Comparison of ENCODE assay signal across 8 cellular contexts in the genomic region with DNA sequence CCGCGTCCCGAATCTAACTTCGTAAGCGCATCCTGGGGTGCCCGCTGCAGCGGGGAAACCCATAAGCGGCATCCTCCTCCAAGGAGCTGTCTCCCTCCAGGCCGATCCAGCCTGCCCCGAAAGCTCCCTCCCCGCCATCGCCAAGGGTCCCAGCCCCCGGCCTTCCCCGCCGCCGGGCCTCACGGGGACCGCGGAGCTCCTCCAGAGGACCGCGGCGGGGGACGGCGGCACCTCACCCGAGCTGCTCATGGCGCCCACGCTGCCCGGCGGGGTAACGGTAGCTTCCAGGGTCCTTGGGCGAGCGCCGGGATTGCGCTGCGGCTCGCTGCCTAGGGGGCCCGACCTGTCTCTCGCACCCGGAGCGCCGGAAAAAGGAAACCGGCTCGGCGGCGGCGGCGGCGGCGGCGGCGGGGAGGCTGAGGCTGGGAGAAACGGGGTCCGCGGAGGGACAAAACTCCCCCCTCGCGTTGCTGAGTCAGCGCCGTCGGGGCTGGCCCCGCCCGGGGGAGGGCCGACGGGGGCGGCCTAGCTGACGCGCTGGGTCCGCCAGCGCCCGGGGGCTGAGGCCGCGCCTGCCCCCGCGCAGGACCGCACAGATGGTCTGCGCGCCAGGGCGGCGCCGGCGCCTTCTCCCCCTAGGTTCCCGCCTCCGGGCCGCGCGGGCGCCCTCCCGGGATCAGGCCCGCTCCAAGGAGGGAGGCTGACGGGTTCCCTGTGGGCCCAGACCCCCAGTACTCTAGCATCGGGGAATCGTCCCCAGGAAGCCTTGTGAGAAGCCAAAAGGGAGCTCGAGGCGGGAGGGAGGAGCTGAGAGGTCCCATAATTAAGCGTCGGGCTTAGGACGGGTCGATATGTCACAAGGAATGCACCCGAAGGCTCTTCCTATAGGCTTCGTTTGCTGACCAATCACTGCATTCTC. TPM values are rescaled to one million over a fixed set of nuclear protein-coding genes. Genes with fewer than 3 reads are reported as not detected.
DNase-seq lines count a peak whose midpoint lies in the region; ATAC-seq, FAIRE-seq and TF ChIP-seq lines count a peak whose summit lies in the region.

A gene with protein sequence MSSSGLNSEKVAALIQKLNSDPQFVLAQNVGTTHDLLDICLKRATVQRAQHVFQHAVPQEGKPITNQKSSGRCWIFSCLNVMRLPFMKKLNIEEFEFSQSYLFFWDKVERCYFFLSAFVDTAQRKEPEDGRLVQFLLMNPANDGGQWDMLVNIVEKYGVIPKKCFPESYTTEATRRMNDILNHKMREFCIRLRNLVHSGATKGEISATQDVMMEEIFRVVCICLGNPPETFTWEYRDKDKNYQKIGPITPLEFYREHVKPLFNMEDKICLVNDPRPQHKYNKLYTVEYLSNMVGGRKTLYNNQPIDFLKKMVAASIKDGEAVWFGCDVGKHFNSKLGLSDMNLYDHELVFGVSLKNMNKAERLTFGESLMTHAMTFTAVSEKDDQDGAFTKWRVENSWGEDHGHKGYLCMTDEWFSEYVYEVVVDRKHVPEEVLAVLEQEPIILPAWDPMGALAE (minus strand): TSS at position 374 of the 919 bp plus-strand sequence. CDS start 125 bp downstream, at position 249.

- H4K20me1 ChIP-seq in mammary epithelial cell (ENCODE audit: insufficient read depth, low read length) (peaks cover 8% of the 10 kb centered on the region), smooth muscle cell (ENCODE audit: low read depth) (no peaks in the 10 kb centered on the region)

- dilution Hi-C loops in mammary epithelial cell (cut with HindIII; ENCODE audit: low sequenced_read_pairs) = no loop called here

- TF ChIP-seq CTCF in WI38 (IDR thresholded peaks at IDR 0.05; ENCODE audit: low read depth, low read length) (no peak), mammary epithelial cell (conservative IDR thresholded peaks at IDR 0.05 in 1 of 2, IDR thresholded peaks at IDR 0.05 in 1 of 2; ENCODE audit: extremely low read depth in 1 of 2, insufficient read depth in 1 of 2, low read depth in 1 of 2, low read length in 2 of 2) (no peak), smooth muscle cell (IDR thresholded peaks at IDR 0.05; ENCODE audit: borderline replicate concordance, insufficient read depth, poor library complexity, severe bottlenecking) (no peak)

- H3K36me3 ChIP-seq in mammary epithelial cell (ENCODE audit: insufficient read depth, low read length) = no peaks in the 10 kb centered on the region
- H3K36me3 ChIP-seq in smooth muscle cell (ENCODE audit: low read depth) = no peaks in the 10 kb centered on the region

- 7% methylated on average over 19 of the region's 99 CpGs for WGBS in mammary epithelial cell (ENCODE audit: low coverage, missing lambda C conversion rate)
- WGBS in smooth muscle cell (ENCODE audit: low lambda C conversion rate) = 1% methylated on average over 46 of the region's 99 CpGs

- H3K9me3 ChIP-seq in mammary epithelial cell (replicated peaks; ENCODE audit: insufficient read depth, low read length) (no peaks in the 10 kb centered on the region), smooth muscle cell (replicated peaks; ENCODE audit: low read depth) (no peaks in the 10 kb centered on the region)

- FAIRE-seq in GM12891 (lab: Jason Lieb, UNC) = peak; percentile 71

- DNase-seq in GM12891 (ENCODE audit: insufficient read length, low spot score) = peak; percentile 91
- DNase-seq in NCI-H1694 (lab: John Stamatoyannopoulos, UW) = peak; percentile 82
- peak; percentile 25 for DNase-seq in mammary epithelial cell
- peak; percentile 96 for DNase-seq in iPS-NIHi7 (ENCODE audit: extremely low spot score)
- peak; percentile 47 for DNase-seq in smooth muscle cell (lab: John Stamatoyannopoulos, UW; ENCODE audit: unreplicated experiment)
- DNase-seq in cortex of kidney (lab: John Stamatoyannopoulos, UW) = no peak

- in situ Hi-C loops in mammary epithelial cell (cut with MboI; ENCODE audit: low sequenced_read_pairs in 2 of 2) = no loop called here

- H2AFZ ChIP-seq in mammary epithelial cell (ENCODE audit: low read depth, low read length) (peak within 1 kb of the TSS; percentile 74), smooth muscle cell (ENCODE audit: low read depth) (peak within 1 kb of the TSS; percentile 100)

- H3K27ac ChIP-seq in mammary epithelial cell (ENCODE audit: insufficient read depth, low read depth, low read length) = no peak within 1 kb of the TSS
- H3K27ac ChIP-seq in smooth muscle cell (ENCODE audit: low read depth) = peak within 1 kb of the TSS; percentile 29

- intact Hi-C loops in mammary epithelial cell (cut with micrococcal nuclease) = no loop called here

- H3F3A ChIP-seq in smooth muscle cell (ENCODE audit: low read depth) = peaks cover 19% of the 10 kb centered on the region

- TF ChIP-seq POLR2A in GM12891 (IDR thresholded peaks at IDR 0.05; ENCODE audit: low read depth, low read length) = no peak

- no TSS peak for BruUV-seq in mammary epithelial cell (replicated peaks; lab: Mats Ljungman, UMichigan)

- H3K4me2 ChIP-seq in mammary epithelial cell (ENCODE audit: insufficient read depth, low read depth, low read length) (peak within 1 kb of the TSS; percentile 74), smooth muscle cell (peak within 1 kb of the TSS; percentile 96)

- no peaks in the 10 kb centered on the region for H3K79me2 ChIP-seq in mammary epithelial cell (ENCODE audit: insufficient read depth, low read length)
- H3K79me2 ChIP-seq in smooth muscle cell (ENCODE audit: low read depth) = peaks cover 10% of the 10 kb centered on the region

- H3K4me1 ChIP-seq in mammary epithelial cell (ENCODE audit: insufficient read depth, low read length) (peaks cover 12% of the 10 kb centered on the region), smooth muscle cell (ENCODE audit: low read depth) (peaks cover 15% of the 10 kb centered on the region)

- peak; percentile 78 for ATAC-seq in HG02588 (IDR thresholded peaks at IDR 0.05; ENCODE audit: unreplicated experiment)

- H3K4me3 ChIP-seq in WI38 (ENCODE audit: low read depth, low read length) (peak within 1 kb of the TSS; percentile 94), mammary epithelial cell (replicated peaks in 1 of 3; ENCODE audit: insufficient read depth in 1 of 3, low read depth in 2 of 3, low read length in 3 of 3) (peak within 1 kb of the TSS; percentile 65 to 67 (median 65)), smooth muscle cell (peak within 1 kb of the TSS; percentile 98)

- no peak within 1 kb of the TSS for H3K9ac ChIP-seq in mammary epithelial cell (ENCODE audit: insufficient read depth, low read length)
- H3K9ac ChIP-seq in smooth muscle cell (ENCODE audit: low read depth) = peak within 1 kb of the TSS; percentile 71

- CTCF ChIA-PET in mammary epithelial cell (lab: Charles Lee; ENCODE audit: low non-redundant PET) = no interaction called here

- H3K27me3 ChIP-seq in mammary epithelial cell (ENCODE audit: insufficient read depth, low read length) (peaks cover 67% of the 10 kb centered on the region), smooth muscle cell (ENCODE audit: low read depth) (no peaks in the 10 kb centered on the region)

TF ChIP-seq in GM12891, 5 proteins besides CTCF, POLR2A, EP300 and RAD21:
- peak; percentile 35; the same call in 1 of the 2 replicates for TF ChIP-seq TAF1 (IDR thresholded peaks at IDR 0.05; ENCODE audit: low read depth, low read length)
- TF ChIP-seq POLR2AphosphoS5 (IDR thresholded peaks at IDR 0.05; ENCODE audit: low read depth, low read length) = no peak

RNA-seq across cellular contexts. Expression of the gene that starts here (rescaled TPM):
- 32.9 TPM for polyA plus RNA-seq in GM12891 (2012; ENCODE audit: low read depth, missing spikeins)
- total RNA-seq in mammary epithelial cell (1 to 10 TPM; 1.0 to 5.8 TPM), smooth muscle cell (13.2 and 16.0 TPM in 2 replicates)
- polyA plus RNA-seq in mammary epithelial cell (1.4 TPM), smooth muscle cell (20.5 and 26.1 TPM in 2 replicates)
- polyA minus RNA-seq in mammary epithelial cell = 1.2 TPM
